Comparison of ENCODE assay signal across 1 cellular context in the genomic region with DNA sequence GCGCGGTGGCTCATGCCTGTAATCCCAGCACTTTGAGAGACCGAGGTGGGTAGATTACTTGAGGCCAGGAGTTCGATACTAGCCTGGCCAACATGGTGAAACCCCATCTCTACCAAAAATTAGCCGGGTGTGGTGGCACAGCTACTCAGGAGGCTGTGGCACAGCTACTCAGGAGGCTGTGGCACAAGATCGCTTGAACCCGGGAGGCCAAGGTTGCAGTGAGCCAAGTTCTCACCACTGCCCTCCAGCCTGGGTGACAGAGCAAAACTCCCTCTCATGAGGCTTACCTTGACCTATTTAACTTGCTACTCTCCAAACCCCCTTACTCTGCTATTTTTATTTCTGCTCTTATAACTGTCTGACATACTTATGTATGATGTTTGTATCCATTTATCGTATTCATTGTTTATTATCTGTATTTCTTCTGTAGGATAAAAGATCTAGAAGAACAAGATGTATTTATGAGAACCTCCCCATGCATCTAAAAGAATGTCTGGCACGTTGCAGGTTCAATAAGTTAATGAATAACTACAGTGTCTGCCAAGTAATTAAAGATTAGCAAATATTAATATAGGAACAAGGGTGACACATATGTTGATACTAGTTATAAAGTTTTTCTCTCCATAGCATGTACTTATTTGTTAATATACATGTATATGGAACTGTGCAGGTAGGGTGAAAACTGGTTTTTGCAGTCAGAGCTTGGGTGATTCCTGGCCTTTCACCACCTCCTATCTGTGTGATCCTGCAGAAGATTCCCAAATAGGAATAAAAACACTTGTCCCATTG.
A peak's percentile ranks its signal among the peaks of the same experiment; 100 is the strongest.
TF ChIP-seq lines count a peak whose summit lies in the region.

No MANE protein-coding gene starts in this region.

TF ChIP-seq in HepG2, 621 proteins besides CTCF, POLR2A, EP300 and RAD21 (continued from another document and continues in another):
- TF ChIP-seq KDM2A (CRISPR knock-in tag; IDR thresholded peaks at IDR 0.05; ENCODE audit: borderline replicate concordance, low read depth) (no peak), SRY (CRISPR knock-in tag; IDR thresholded peaks at IDR 0.05) (no peak; the same call in 1 of the 2 replicates), U2AF2 (IDR thresholded peaks at IDR 0.05; ENCODE audit: low read depth, low read length) (no peak), MTA1 (CRISPR knock-in tag; IDR thresholded peaks at IDR 0.05; ENCODE audit: borderline replicate concordance) (no peak), RORA (CRISPR knock-in tag; IDR thresholded peaks at IDR 0.05) (peak; percentile 39; the same call in 1 of the 2 replicates), ZNF136 (CRISPR knock-in tag; IDR thresholded peaks at IDR 0.05; ENCODE audit: low read depth) (no peak), ZNF83 (CRISPR knock-in tag; IDR thresholded peaks at IDR 0.05; ENCODE audit: borderline replicate concordance) (no peak), ZNF292 (CRISPR knock-in tag; IDR thresholded peaks at IDR 0.05; ENCODE audit: borderline replicate concordance, low read depth) (no peak), CC2D1A (CRISPR knock-in tag; IDR thresholded peaks at IDR 0.05) (no peak), KDM4B (CRISPR knock-in tag; IDR thresholded peaks at IDR 0.05) (no peak), ZNF850 (CRISPR knock-in tag; conservative IDR thresholded peaks at IDR 0.05) (no peak), ZFAT (CRISPR knock-in tag; conservative IDR thresholded peaks at IDR 0.05) (no peak), ZFYVE20 (CRISPR knock-in tag; IDR thresholded peaks at IDR 0.05; ENCODE audit: borderline replicate concordance, low read depth) (no peak), SAP130 (CRISPR knock-in tag; IDR thresholded peaks at IDR 0.05; ENCODE audit: low read depth) (no peak; the same call in 1 of the 2 replicates)
- TF ChIP-seq, protein P1, sequence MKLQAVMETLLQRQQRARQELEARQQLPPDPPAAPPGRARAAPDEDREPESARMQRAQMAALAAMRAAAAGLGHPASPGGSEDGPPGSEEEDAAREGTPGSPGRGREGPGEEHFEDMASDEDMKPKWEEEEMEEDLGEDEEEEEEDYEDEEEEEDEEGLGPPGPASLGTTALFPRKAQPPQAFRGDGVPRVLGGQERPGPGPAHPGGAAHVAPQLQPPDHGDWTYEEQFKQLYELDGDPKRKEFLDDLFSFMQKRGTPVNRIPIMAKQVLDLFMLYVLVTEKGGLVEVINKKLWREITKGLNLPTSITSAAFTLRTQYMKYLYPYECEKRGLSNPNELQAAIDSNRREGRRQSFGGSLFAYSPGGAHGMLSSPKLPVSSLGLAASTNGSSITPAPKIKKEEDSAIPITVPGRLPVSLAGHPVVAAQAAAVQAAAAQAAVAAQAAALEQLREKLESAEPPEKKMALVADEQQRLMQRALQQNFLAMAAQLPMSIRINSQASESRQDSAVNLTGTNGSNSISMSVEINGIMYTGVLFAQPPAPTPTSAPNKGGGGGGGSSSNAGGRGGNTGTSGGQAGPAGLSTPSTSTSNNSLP (IDR thresholded peaks at IDR 0.05; ENCODE audit: low read depth, low read length): no peak
- TF ChIP-seq, protein P2, sequence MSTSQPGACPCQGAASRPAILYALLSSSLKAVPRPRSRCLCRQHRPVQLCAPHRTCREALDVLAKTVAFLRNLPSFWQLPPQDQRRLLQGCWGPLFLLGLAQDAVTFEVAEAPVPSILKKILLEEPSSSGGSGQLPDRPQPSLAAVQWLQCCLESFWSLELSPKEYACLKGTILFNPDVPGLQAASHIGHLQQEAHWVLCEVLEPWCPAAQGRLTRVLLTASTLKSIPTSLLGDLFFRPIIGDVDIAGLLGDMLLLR (CRISPR knock-in tag; IDR thresholded peaks at IDR 0.05): no peak
- TF ChIP-seq, protein P3, sequence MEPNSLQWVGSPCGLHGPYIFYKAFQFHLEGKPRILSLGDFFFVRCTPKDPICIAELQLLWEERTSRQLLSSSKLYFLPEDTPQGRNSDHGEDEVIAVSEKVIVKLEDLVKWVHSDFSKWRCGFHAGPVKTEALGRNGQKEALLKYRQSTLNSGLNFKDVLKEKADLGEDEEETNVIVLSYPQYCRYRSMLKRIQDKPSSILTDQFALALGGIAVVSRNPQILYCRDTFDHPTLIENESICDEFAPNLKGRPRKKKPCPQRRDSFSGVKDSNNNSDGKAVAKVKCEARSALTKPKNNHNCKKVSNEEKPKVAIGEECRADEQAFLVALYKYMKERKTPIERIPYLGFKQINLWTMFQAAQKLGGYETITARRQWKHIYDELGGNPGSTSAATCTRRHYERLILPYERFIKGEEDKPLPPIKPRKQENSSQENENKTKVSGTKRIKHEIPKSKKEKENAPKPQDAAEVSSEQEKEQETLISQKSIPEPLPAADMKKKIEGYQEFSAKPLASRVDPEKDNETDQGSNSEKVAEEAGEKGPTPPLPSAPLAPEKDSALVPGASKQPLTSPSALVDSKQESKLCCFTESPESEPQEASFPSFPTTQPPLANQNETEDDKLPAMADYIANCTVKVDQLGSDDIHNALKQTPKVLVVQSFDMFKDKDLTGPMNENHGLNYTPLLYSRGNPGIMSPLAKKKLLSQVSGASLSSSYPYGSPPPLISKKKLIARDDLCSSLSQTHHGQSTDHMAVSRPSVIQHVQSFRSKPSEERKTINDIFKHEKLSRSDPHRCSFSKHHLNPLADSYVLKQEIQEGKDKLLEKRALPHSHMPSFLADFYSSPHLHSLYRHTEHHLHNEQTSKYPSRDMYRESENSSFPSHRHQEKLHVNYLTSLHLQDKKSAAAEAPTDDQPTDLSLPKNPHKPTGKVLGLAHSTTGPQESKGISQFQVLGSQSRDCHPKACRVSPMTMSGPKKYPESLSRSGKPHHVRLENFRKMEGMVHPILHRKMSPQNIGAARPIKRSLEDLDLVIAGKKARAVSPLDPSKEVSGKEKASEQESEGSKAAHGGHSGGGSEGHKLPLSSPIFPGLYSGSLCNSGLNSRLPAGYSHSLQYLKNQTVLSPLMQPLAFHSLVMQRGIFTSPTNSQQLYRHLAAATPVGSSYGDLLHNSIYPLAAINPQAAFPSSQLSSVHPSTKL (CRISPR knock-in tag; IDR thresholded peaks at IDR 0.05): no peak
- TF ChIP-seq, protein P4, sequence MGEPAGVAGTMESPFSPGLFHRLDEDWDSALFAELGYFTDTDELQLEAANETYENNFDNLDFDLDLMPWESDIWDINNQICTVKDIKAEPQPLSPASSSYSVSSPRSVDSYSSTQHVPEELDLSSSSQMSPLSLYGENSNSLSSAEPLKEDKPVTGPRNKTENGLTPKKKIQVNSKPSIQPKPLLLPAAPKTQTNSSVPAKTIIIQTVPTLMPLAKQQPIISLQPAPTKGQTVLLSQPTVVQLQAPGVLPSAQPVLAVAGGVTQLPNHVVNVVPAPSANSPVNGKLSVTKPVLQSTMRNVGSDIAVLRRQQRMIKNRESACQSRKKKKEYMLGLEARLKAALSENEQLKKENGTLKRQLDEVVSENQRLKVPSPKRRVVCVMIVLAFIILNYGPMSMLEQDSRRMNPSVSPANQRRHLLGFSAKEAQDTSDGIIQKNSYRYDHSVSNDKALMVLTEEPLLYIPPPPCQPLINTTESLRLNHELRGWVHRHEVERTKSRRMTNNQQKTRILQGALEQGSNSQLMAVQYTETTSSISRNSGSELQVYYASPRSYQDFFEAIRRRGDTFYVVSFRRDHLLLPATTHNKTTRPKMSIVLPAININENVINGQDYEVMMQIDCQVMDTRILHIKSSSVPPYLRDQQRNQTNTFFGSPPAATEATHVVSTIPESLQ (CRISPR knock-in tag; conservative IDR thresholded peaks at IDR 0.05): no peak
- TF ChIP-seq, protein P5, sequence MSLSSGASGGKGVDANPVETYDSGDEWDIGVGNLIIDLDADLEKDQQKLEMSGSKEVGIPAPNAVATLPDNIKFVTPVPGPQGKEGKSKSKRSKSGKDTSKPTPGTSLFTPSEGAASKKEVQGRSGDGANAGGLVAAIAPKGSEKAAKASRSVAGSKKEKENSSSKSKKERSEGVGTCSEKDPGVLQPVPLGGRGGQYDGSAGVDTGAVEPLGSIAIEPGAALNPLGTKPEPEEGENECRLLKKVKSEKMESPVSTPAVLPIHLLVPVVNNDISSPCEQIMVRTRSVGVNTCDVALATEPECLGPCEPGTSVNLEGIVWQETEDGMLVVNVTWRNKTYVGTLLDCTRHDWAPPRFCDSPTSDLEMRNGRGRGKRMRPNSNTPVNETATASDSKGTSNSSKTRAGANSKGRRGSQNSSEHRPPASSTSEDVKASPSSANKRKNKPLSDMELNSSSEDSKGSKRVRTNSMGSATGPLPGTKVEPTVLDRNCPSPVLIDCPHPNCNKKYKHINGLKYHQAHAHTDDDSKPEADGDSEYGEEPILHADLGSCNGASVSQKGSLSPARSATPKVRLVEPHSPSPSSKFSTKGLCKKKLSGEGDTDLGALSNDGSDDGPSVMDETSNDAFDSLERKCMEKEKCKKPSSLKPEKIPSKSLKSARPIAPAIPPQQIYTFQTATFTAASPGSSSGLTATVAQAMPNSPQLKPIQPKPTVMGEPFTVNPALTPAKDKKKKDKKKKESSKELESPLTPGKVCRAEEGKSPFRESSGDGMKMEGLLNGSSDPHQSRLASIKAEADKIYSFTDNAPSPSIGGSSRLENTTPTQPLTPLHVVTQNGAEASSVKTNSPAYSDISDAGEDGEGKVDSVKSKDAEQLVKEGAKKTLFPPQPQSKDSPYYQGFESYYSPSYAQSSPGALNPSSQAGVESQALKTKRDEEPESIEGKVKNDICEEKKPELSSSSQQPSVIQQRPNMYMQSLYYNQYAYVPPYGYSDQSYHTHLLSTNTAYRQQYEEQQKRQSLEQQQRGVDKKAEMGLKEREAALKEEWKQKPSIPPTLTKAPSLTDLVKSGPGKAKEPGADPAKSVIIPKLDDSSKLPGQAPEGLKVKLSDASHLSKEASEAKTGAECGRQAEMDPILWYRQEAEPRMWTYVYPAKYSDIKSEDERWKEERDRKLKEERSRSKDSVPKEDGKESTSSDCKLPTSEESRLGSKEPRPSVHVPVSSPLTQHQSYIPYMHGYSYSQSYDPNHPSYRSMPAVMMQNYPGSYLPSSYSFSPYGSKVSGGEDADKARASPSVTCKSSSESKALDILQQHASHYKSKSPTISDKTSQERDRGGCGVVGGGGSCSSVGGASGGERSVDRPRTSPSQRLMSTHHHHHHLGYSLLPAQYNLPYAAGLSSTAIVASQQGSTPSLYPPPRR (CRISPR knock-in tag; IDR thresholded peaks at IDR 0.05; ENCODE audit: borderline replicate concordance): no peak
- TF ChIP-seq, protein P6, sequence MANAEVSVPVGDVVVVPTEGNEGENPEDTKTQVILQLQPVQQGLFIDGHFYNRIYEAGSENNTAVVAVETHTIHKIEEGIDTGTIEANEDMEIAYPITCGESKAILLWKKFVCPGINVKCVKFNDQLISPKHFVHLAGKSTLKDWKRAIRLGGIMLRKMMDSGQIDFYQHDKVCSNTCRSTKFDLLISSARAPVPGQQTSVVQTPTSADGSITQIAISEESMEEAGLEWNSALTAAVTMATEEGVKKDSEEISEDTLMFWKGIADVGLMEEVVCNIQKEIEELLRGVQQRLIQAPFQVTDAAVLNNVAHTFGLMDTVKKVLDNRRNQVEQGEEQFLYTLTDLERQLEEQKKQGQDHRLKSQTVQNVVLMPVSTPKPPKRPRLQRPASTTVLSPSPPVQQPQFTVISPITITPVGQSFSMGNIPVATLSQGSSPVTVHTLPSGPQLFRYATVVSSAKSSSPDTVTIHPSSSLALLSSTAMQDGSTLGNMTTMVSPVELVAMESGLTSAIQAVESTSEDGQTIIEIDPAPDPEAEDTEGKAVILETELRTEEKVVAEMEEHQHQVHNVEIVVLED (CRISPR knock-in tag; IDR thresholded peaks at IDR 0.05; ENCODE audit: borderline replicate concordance): no peak
- TF ChIP-seq, protein P7, sequence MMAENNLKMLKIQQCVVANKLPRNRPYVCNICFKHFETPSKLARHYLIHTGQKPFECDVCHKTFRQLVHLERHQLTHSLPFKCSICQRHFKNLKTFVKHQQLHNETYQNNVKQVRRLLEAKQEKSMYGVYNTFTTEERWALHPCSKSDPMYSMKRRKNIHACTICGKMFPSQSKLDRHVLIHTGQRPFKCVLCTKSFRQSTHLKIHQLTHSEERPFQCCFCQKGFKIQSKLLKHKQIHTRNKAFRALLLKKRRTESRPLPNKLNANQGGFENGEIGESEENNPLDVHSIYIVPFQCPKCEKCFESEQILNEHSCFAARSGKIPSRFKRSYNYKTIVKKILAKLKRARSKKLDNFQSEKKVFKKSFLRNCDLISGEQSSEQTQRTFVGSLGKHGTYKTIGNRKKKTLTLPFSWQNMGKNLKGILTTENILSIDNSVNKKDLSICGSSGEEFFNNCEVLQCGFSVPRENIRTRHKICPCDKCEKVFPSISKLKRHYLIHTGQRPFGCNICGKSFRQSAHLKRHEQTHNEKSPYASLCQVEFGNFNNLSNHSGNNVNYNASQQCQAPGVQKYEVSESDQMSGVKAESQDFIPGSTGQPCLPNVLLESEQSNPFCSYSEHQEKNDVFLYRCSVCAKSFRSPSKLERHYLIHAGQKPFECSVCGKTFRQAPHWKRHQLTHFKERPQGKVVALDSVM (CRISPR knock-in tag; IDR thresholded peaks at IDR 0.05): peak; percentile 63
- TF ChIP-seq, protein P8, sequence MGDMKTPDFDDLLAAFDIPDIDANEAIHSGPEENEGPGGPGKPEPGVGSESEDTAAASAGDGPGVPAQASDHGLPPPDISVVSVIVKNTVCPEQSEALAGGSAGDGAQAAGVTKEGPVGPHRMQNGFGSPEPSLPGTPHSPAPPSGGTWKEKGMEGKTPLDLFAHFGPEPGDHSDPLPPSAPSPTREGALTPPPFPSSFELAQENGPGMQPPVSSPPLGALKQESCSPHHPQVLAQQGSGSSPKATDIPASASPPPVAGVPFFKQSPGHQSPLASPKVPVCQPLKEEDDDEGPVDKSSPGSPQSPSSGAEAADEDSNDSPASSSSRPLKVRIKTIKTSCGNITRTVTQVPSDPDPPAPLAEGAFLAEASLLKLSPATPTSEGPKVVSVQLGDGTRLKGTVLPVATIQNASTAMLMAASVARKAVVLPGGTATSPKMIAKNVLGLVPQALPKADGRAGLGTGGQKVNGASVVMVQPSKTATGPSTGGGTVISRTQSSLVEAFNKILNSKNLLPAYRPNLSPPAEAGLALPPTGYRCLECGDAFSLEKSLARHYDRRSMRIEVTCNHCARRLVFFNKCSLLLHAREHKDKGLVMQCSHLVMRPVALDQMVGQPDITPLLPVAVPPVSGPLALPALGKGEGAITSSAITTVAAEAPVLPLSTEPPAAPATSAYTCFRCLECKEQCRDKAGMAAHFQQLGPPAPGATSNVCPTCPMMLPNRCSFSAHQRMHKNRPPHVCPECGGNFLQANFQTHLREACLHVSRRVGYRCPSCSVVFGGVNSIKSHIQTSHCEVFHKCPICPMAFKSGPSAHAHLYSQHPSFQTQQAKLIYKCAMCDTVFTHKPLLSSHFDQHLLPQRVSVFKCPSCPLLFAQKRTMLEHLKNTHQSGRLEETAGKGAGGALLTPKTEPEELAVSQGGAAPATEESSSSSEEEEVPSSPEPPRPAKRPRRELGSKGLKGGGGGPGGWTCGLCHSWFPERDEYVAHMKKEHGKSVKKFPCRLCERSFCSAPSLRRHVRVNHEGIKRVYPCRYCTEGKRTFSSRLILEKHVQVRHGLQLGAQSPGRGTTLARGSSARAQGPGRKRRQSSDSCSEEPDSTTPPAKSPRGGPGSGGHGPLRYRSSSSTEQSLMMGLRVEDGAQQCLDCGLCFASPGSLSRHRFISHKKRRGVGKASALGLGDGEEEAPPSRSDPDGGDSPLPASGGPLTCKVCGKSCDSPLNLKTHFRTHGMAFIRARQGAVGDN (CRISPR knock-in tag; IDR thresholded peaks at IDR 0.05): peak; percentile 28; the same call in 1 of the 2 replicates
- TF ChIP-seq, protein P9, sequence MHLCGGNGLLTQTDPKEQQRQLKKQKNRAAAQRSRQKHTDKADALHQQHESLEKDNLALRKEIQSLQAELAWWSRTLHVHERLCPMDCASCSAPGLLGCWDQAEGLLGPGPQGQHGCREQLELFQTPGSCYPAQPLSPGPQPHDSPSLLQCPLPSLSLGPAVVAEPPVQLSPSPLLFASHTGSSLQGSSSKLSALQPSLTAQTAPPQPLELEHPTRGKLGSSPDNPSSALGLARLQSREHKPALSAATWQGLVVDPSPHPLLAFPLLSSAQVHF (CRISPR knock-in tag; IDR thresholded peaks at IDR 0.05): no peak
